In the genomic region with DNA sequence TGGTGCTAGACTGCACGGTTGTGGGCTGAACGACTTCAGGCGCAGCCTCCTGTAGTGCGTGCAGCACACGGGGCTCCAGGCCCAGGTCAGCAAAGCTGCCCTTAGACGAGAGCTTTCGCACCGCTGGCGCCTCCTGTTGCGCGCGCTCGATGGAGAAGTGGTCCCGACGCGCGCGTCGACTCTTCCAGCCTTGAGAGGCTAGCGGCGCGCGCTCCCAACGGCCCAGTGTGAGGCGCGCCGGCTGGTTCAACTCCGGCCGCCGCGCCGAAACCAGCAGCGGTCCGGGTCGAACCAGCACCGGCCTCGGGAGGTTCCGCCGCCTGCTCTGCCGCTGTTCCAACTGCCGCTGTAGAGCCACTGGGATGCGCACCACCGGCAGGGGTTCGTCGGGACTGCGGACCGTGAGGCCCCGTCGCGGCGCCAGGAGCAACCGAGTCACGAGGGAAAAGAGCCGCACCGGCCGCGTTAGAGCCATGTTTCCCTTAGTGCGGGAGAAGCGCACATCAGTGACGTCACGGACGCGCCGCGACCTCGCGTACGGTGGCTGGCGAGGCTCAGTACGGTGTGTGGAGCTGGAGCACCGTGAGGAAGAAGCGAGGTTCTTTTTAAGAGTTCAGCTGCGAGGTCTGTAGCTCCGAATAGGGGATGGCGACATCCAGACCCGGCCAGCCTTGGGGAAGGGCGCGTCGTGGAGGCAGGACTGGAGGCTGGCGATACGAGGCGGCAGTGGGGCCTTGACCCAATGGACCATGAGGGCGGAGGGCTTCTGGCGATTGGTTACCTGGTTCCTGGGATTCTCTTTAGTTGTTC, we compare ENCODE assay signal across 8 cellular contexts. TPM values are rescaled to one million over a fixed set of nuclear protein-coding genes. Genes with fewer than 3 reads are reported as not detected.
DNase-seq lines count a peak whose midpoint lies in the region; ATAC-seq, FAIRE-seq and TF ChIP-seq lines count a peak whose summit lies in the region.

A gene with protein sequence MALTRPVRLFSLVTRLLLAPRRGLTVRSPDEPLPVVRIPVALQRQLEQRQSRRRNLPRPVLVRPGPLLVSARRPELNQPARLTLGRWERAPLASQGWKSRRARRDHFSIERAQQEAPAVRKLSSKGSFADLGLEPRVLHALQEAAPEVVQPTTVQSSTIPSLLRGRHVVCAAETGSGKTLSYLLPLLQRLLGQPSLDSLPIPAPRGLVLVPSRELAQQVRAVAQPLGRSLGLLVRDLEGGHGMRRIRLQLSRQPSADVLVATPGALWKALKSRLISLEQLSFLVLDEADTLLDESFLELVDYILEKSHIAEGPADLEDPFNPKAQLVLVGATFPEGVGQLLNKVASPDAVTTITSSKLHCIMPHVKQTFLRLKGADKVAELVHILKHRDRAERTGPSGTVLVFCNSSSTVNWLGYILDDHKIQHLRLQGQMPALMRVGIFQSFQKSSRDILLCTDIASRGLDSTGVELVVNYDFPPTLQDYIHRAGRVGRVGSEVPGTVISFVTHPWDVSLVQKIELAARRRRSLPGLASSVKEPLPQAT (minus strand): TSS at position 505 of the 810 bp plus-strand sequence. CDS start 30 bp downstream, at position 475.
TSS of gene DUS2 (plus strand) at position 557 of the 810 bp plus-strand sequence. CDS start 14,740 bp downstream, outside the sequence.

- peak; percentile 86 for TF ChIP-seq POLR2A in A549 (IDR thresholded peaks at IDR 0.05; ENCODE audit: low read length)

- H3K27me3 ChIP-seq in skeletal muscle satellite cell (ENCODE audit: control insufficient read depth, insufficient read depth, low read length) = no peaks in the 10 kb centered on the region

- ATAC-seq in A549 = peak; percentile 90 to 94
- ATAC-seq in GM18858 (IDR thresholded peaks at IDR 0.05; ENCODE audit: unreplicated experiment) = peak; percentile 41
- ATAC-seq in HG03103 (IDR thresholded peaks at IDR 0.05; ENCODE audit: low read depth, unreplicated experiment) = peak; percentile 67

- peaks cover 5% of the 10 kb centered on the region for H3K4me1 Mint-ChIP-seq in MCF 10A (ENCODE audit: insufficient read depth, unreplicated experiment)

- intact Hi-C loops in MCF 10A (cut with micrococcal nuclease) = no loop called here

- peak within 1 kb of the TSS; percentile 100 for H3K4me2 ChIP-seq in A549
- peak within 1 kb of the TSS; percentile 92 for H3K4me2 ChIP-seq in skeletal muscle satellite cell (ENCODE audit: low read length)

- CTCF ChIA-PET in A549 (lab: Yijun Ruan, JAX) (interaction anchor here (0.6 to 3.6 kb wide), 6 partner anchors 9 to 62 kb away, joined by 3 to 18 read pairs (median 3); partner anchors contain the start of genes DPEP2 and NFATC3), MCF 10A (lab: Yijun Ruan, JAX) (interaction anchor here (0.6 to 1.6 kb wide), 16 partner anchors 15 to 1338 kb away, joined by 3 to 8 read pairs (median 3); no protein-coding TSS in a partner anchor)

- peak within 1 kb of the TSS; percentile 94 for H3K4me3 Mint-ChIP-seq in MCF 10A (ENCODE audit: unreplicated experiment)

- H3K27me3 Mint-ChIP-seq in MCF 10A (ENCODE audit: insufficient read depth, unreplicated experiment) = no peaks in the 10 kb centered on the region

- TF ChIP-seq EP300 in A549 (IDR thresholded peaks at IDR 0.05) = no peak

- no peaks in the 10 kb centered on the region for H3K36me3 ChIP-seq in skeletal muscle satellite cell (ENCODE audit: insufficient read depth, low read length)

- DNase-seq in A549 (ENCODE audit: low read depth in 1 of 2, low spot score in 1 of 2) = peak; percentile 73 to 95
- DNase-seq in NCI-H2227 (lab: John Stamatoyannopoulos, UW; ENCODE audit: unreplicated experiment) = peak; percentile 91
- peak; percentile 89 for DNase-seq in MCF 10A (ENCODE audit: unreplicated experiment)

- H3K9me3 ChIP-seq in A549 (no peaks in the 10 kb centered on the region), iPS-18c (ENCODE audit: control insufficient read depth, insufficient read depth, low read length) (no peaks in the 10 kb centered on the region), skeletal muscle satellite cell (replicated peaks; ENCODE audit: low read length) (no peaks in the 10 kb centered on the region)

- BruUV-seq in MCF 10A (replicated peaks; lab: Mats Ljungman, UMichigan) = TSS peak; percentile 61

- peak within 1 kb of the TSS; percentile 99 for H3K4me3 ChIP-seq in A549
- peak within 1 kb of the TSS; percentile 94 for H3K4me3 ChIP-seq in iPS-18c (ENCODE audit: insufficient read depth, low read depth, low read length)
- peak within 1 kb of the TSS; percentile 83 for H3K4me3 ChIP-seq in skeletal muscle satellite cell (ENCODE audit: low read length)

- no peak for FAIRE-seq in A549 (lab: Jason Lieb, UNC)

- H3K9me3 Mint-ChIP-seq in MCF 10A (ENCODE audit: unreplicated experiment) = no peaks in the 10 kb centered on the region

- H3K36me3 Mint-ChIP-seq in MCF 10A (ENCODE audit: insufficient read depth, unreplicated experiment) = peaks cover 26% of the 10 kb centered on the region

- no peak for TF ChIP-seq RAD21 in A549 (conservative IDR thresholded peaks at IDR 0.05 in 1 of 2, IDR thresholded peaks at IDR 0.05 in 1 of 2)

- H3K27ac ChIP-seq in A549 (peak within 1 kb of the TSS; percentile 92 to 98), VCaP (peak within 1 kb of the TSS; percentile 69)

- POLR2A ChIA-PET in A549 (lab: Yijun Ruan, JAX) = interaction anchor here (1.0 to 2.4 kb wide), 6 partner anchors 11 to 216 kb away, joined by 3 to 9 read pairs (median 6); partner anchors contain the start of genes NFATC3, RANBP10 and TSNAXIP1
- POLR2A ChIA-PET in MCF 10A (lab: Yijun Ruan, JAX) = interaction anchor here (0.7 to 3.3 kb wide), 29 partner anchors 8 to 912 kb away, joined by 3 to 31 read pairs (median 4); partner anchors contain the start of genes CENPT, ESRP2, GFOD2 and NFATC3

- H3K4me1 ChIP-seq in A549 (peaks cover 19% of the 10 kb centered on the region), skeletal muscle satellite cell (ENCODE audit: control insufficient read depth, insufficient read depth, low read length) (peaks cover 7% of the 10 kb centered on the region)

- no peak for TF ChIP-seq CTCF in A549 (IDR thresholded peaks at IDR 0.05)
- TF ChIP-seq CTCF in VCaP (conservative IDR thresholded peaks at IDR 0.05) = no peak
- no peak for TF ChIP-seq CTCF in MCF 10A (IDR thresholded peaks at IDR 0.05; ENCODE audit: unreplicated experiment)

- peak within 1 kb of the TSS; percentile 92 for H3K9ac ChIP-seq in skeletal muscle satellite cell (ENCODE audit: low read depth, low read length)

- H3K27ac Mint-ChIP-seq in MCF 10A (ENCODE audit: low read depth, unreplicated experiment) = peak within 1 kb of the TSS; percentile 96

- WGBS in A549 (ENCODE audit: missing lambda C conversion rate) = under 1% methylated on average over 35 of the region's 84 CpGs

TF ChIP-seq in A549, 52 proteins besides CTCF, POLR2A, EP300 and RAD21 (continues in another document):
- TF ChIP-seq ZC3H11A (IDR thresholded peaks at IDR 0.05) = no peak
- no peak for TF ChIP-seq ZNF302 (CRISPR knock-in tag; IDR thresholded peaks at IDR 0.05)
- TF ChIP-seq FOSB (CRISPR knock-in tag; IDR thresholded peaks at IDR 0.05) = no peak
- TF ChIP-seq JUN (IDR thresholded peaks at IDR 0.05) = peak in 1 of 2 experiments; percentile 93; a peak in 4 of 5 replicates
- TF ChIP-seq BHLHE40 (IDR thresholded peaks at IDR 0.05; ENCODE audit: low read depth, low read length) = no peak
- no peak for TF ChIP-seq EHF (CRISPR knock-in tag; IDR thresholded peaks at IDR 0.05)
- TF ChIP-seq CEBPB (IDR thresholded peaks at IDR 0.05) = no peak
- TF ChIP-seq, protein P1, sequence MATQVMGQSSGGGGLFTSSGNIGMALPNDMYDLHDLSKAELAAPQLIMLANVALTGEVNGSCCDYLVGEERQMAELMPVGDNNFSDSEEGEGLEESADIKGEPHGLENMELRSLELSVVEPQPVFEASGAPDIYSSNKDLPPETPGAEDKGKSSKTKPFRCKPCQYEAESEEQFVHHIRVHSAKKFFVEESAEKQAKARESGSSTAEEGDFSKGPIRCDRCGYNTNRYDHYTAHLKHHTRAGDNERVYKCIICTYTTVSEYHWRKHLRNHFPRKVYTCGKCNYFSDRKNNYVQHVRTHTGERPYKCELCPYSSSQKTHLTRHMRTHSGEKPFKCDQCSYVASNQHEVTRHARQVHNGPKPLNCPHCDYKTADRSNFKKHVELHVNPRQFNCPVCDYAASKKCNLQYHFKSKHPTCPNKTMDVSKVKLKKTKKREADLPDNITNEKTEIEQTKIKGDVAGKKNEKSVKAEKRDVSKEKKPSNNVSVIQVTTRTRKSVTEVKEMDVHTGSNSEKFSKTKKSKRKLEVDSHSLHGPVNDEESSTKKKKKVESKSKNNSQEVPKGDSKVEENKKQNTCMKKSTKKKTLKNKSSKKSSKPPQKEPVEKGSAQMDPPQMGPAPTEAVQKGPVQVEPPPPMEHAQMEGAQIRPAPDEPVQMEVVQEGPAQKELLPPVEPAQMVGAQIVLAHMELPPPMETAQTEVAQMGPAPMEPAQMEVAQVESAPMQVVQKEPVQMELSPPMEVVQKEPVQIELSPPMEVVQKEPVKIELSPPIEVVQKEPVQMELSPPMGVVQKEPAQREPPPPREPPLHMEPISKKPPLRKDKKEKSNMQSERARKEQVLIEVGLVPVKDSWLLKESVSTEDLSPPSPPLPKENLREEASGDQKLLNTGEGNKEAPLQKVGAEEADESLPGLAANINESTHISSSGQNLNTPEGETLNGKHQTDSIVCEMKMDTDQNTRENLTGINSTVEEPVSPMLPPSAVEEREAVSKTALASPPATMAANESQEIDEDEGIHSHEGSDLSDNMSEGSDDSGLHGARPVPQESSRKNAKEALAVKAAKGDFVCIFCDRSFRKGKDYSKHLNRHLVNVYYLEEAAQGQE (IDR thresholded peaks at IDR 0.05) = peak; percentile 45; the same call in 1 of the 2 replicates
- peak; percentile 89 for TF ChIP-seq MYC (IDR thresholded peaks at IDR 0.05; ENCODE audit: borderline replicate concordance, low read length)

RNA-seq across cellular contexts. Expression of the first gene that starts in this region (rescaled TPM):
- polyA plus RNA-seq in A549 (2011; rRNA removed) (14.0 and 18.3 TPM in 2 replicates), A549 (2017; fragmentation: RNase III; extraction: RNeasy Plus Mini Kit Qiagen cat#74134 plus additional on column Dnase treatment) (13.8 to 14.9 TPM (median 14.6 TPM) in 3 replicates)
- polyA plus RNA-seq in A549 (2012; cell fraction: cytosol; rRNA removed) = 19.4 and 28.1 TPM in 2 replicates
- 25.9 and 37.2 TPM in 2 replicates for polyA plus RNA-seq in A549 (2012; cell fraction: nucleus; rRNA removed)
- polyA minus RNA-seq in A549 (2011; rRNA and poly(A)+ RNA removed) = 15.1 and 18.6 TPM in 2 replicates
- total RNA-seq in MCF 10A (2022) = 9.3 and 11.7 TPM in 2 replicates
- 12.9 and 13.7 TPM in 2 replicates for total RNA-seq in skeletal muscle satellite cell (2012; rRNA removed)

RNA-seq across cellular contexts. Expression of gene DUS2, which starts in this region (rescaled TPM):
- polyA plus RNA-seq in A549 (2011; rRNA removed) (20.7 and 21.5 TPM in 2 replicates), A549 (2017; fragmentation: RNase III; extraction: RNeasy Plus Mini Kit Qiagen cat#74134 plus additional on column Dnase treatment) (20.8 to 22.8 TPM (median 21.7 TPM) in 3 replicates)
- polyA plus RNA-seq in A549 (2012; cell fraction: cytosol; rRNA removed) = 18.5 TPM in 2 replicates
- polyA plus RNA-seq in A549 (2012; cell fraction: nucleus; rRNA removed) = 39.7 and 49.4 TPM in 2 replicates
- 28.6 and 34.6 TPM in 2 replicates for polyA minus RNA-seq in A549 (2011; rRNA and poly(A)+ RNA removed)
- total RNA-seq in MCF 10A (2022) = 24.2 and 26.4 TPM in 2 replicates
- 13.9 and 22.3 TPM in 2 replicates for total RNA-seq in skeletal muscle satellite cell (2012; rRNA removed)

Comparison
In these comparisons a context has a peak if more than half of its experiments do, and no peak if none do; other contexts are left out.
1. Peak in every context shown above with its lines: DNase-seq, ATAC-seq, H3K4me3 ChIP-seq and H3K27ac ChIP-seq.
2. ATAC-seq: peak in every context shown above with its lines; median percentile 92 in A549; 67 in HG03103; 41 in GM18858.